ENCODE assay signal across 1 cellular context in genomic region chr11:19164230-19164855, GRCh38.
TF ChIP-seq lines count a peak whose summit lies in the region.

No MANE protein-coding gene starts in this region.

TF ChIP-seq in WTC11, 78 proteins besides CTCF, POLR2A, EP300 and RAD21 (continued from another document):
- TF ChIP-seq ZNF512 (CRISPR knock-in tag; IDR thresholded peaks at IDR 0.05; ENCODE audit: borderline replicate concordance) = no peak
- TF ChIP-seq ATF1 (CRISPR knock-in tag; IDR thresholded peaks at IDR 0.05) = no peak
- TF ChIP-seq ELF4 (CRISPR knock-in tag; IDR thresholded peaks at IDR 0.05; ENCODE audit: low read depth) = no peak
